ENCODE assay signal across 26 cellular contexts in the genomic region with DNA sequence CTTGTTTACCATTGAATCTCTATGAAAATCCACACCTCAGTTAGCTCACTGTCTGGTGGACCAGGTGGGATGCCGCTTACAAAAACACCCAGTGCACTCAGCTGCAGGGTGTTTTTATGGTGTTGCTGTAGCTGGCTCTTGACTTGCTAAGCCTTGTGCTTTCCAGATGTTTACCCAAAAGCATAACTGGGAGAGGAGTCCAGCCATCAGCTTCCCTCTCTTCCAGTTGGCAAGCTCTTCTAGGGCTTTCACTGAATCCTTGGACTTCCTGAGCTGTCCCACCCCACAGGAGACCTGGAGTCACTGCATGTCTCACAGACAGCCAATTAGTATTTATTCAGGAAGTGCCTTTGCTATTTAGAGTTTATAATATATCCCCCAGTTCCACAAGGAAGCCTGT.
"Had no signal": no experiment of that assay in that cellular context is flagged by ENCODE, and none has a peak within 500 bp of the region (broad histone marks: within the 10 kb centered on the region; RNA-seq: fewer than 3 reads in every experiment).

No MANE protein-coding gene starts in this region.

- H3K27ac ChIP-seq: stomach, suprapubic skin, testis, thoracic aorta, thyroid gland, tibial artery, tibial nerve, transverse colon, upper lobe of left lung, upper lobe of right lung, uterus, vagina had no signal

- H3K4me1 ChIP-seq: stomach, testis, transverse colon, upper lobe of left lung, uterus, vagina had no signal

- H3K4me3 ChIP-seq: stomach, suprapubic skin, testis, thoracic aorta, thyroid gland, tibial artery, tibial nerve, transverse colon, upper lobe of left lung, upper lobe of right lung, uterus, vagina had no signal

- H3K27me3 ChIP-seq: stomach, testis, thyroid gland, tibial artery, tibial nerve, transverse colon, upper lobe of left lung, upper lobe of right lung, uterus, vagina had no signal

- DNase-seq: stimulated activated CD4-positive, alpha-beta T cell treated with anti-CD3 and anti-CD28 coated beads, Interleukin-2, amount 100 ng/mL, for 48 hours; stimulated activated CD4-positive, alpha-beta T cell treated with anti-CD3 and anti-CD28 coated beads, Interleukin-4, amount 100 ng/mL, for 1 hour; stimulated activated CD4-positive, alpha-beta T cell treated with anti-CD3 and anti-CD28 coated beads, Interleukin-4, amount 100 ng/mL, for 24 hours; stimulated activated CD4-positive, alpha-beta T cell treated with anti-CD3 and anti-CD28 coated beads, Interleukin-4, amount 100 ng/mL, for 4 hours; stimulated activated CD8-positive, alpha-beta memory T cell treated with anti-CD3 and anti-CD28 coated beads, Interleukin-4, amount 100 ng/mL, for 48 hours; stimulated activated naive B cell treated with anti-CD40 and anti-IgM and Interleukin-4, amounts not matched to agents 10 μg/mL and 1 μg/mL and 100 μg/mL, for 72 hours; stimulated activated naive CD4-positive, alpha-beta T cell; stimulated activated naive CD4-positive, alpha-beta T cell treated with Interleukin-2 at 50 U/mL for 16 hours; stimulated activated naive CD8-positive, alpha-beta T cell treated with anti-CD3 and anti-CD28 coated beads, Interleukin-15, amount 100 ng/mL, for 72 hours; stimulated activated naive CD8-positive, alpha-beta T cell treated with anti-CD3 and anti-CD28 coated beads, Interleukin-15, Interleukin-2, amounts not matched to agents 100 U/mL and 50 U/mL, for 24 hours; stomach; substantia nigra; testis; thyroid gland; tibial artery; transverse colon; trophoblast cell; upper lobe of left lung; upper lobe of right lung; uterus had no signal

- H3K9me3 ChIP-seq: stomach, suprapubic skin, testis, thoracic aorta, thyroid gland, tibial artery, tibial nerve, transverse colon, upper lobe of left lung, upper lobe of right lung, uterus, vagina had no signal

- H3K36me3 ChIP-seq: stomach, suprapubic skin, thoracic aorta, thyroid gland, tibial artery, tibial nerve, transverse colon, upper lobe of left lung, upper lobe of right lung, uterus, vagina had no signal

- ATAC-seq: stimulated activated effector memory CD8-positive, alpha-beta T cell treated with anti-CD3 and anti-CD28 coated beads, Interleukin-12 subunit alpha, Interleukin-12 subunit beta, amount 100 ng/mL, for 72 hours; stimulated activated memory B cell treated with anti-CD40 and anti-IgM and Interleukin-4, amounts not matched to agents 10 μg/mL and 1 μg/mL and 100 μg/mL, for 72 hours; stimulated activated naive B cell treated with anti-CD40 and anti-IgM and Interleukin-4, amounts not matched to agents 10 μg/mL and 1 μg/mL and 100 μg/mL, for 72 hours; stimulated activated naive CD8-positive, alpha-beta T cell treated with anti-CD3 and anti-CD28 coated beads, Interleukin-15, amount 100 ng/mL, for 72 hours; stimulated activated naive CD8-positive, alpha-beta T cell treated with anti-CD3 and anti-CD28 coated beads, Interleukin-15, Interleukin-2, amounts not matched to agents 100 U/mL and 50 U/mL, for 24 hours; upper lobe of right lung had no signal
